8 cellular contexts compared by ENCODE assay signal in genomic region chr17:1628856-1629646, GRCh38. TPM values are rescaled to one million over a fixed set of nuclear protein-coding genes. Genes with fewer than 3 reads are reported as not detected.
DNase-seq lines count a peak whose midpoint lies in the region; ATAC-seq and TF ChIP-seq lines count a peak whose summit lies in the region.

No MANE protein-coding gene starts in this region.

- H3K36me3 ChIP-seq in ACC112 (ENCODE audit: insufficient read depth, low read length) = no peaks in the 10 kb centered on the region

- intact Hi-C loops in activated B cell treated with CpG ODN at 0.5 μM for 24 hours (cut with micrococcal nuclease) = loop anchor here (1.0 to 5.0 kb wide), 11 partner anchors 15 to 772 kb away; partner anchors contain the start of genes MNT, PITPNA, PRPF8 and RILP

- ATAC-seq in GM18870 (IDR thresholded peaks at IDR 0.05; ENCODE audit: unreplicated experiment) (peak; percentile 42), HG03135 (IDR thresholded peaks at IDR 0.05; ENCODE audit: unreplicated experiment) (peak; percentile 54), activated B cell treated with CpG ODN at 0.5 μM for 24 hours (ENCODE audit: low read depth) (peak; percentile 70)

- peaks cover 8% of the 10 kb centered on the region for H3K4me1 ChIP-seq in ACC112 (ENCODE audit: control insufficient read depth, insufficient read depth, low read length, unreplicated experiment)

- DNase-seq in NCI-H2227 treated with DMSO at 0.1 percent for 48 hours (lab: John Stamatoyannopoulos, UW) (peak; percentile 84), activated B cell treated with CpG ODN at 0.5 μM for 24 hours (peak; percentile 85), caudate nucleus (lab: John Stamatoyannopoulos, UW) (peak in 60 of 61 donors; percentile 34 to 97 (median 94)), inferior parietal cortex (ENCODE audit: extremely low spot score) (peak; percentile 94), smooth muscle cell of the brain vasculature (ENCODE audit: low read depth, low spot score) (peak; percentile 79)

- no peaks in the 10 kb centered on the region for H3K27me3 ChIP-seq in ACC112 (ENCODE audit: insufficient read depth, low read length)

- H3K36me3 Mint-ChIP-seq in activated B cell treated with CpG ODN at 0.5 μM for 24 hours (ENCODE audit: low read depth) = peaks cover 41% of the 10 kb centered on the region

- peak overlapping the region; percentile 92 for H3K4me3 ChIP-seq in ACC112 (ENCODE audit: low read depth, low read length)

- peak overlapping the region; percentile 99 for H3K4me3 Mint-ChIP-seq in activated B cell treated with CpG ODN at 0.5 μM for 24 hours

- CTCF ChIA-PET in activated B cell treated with CpG ODN at 0.5 μM for 24 hours (lab: Charles Lee) = interaction anchor here (0.9 to 6.4 kb wide), 13 partner anchors 11 to 267 kb away, joined by 3 to 124 read pairs (median 4); partner anchors contain the start of genes INPP5K, RILP and SCARF1

- POLR2A ChIA-PET in activated B cell treated with CpG ODN at 0.5 μM for 24 hours (lab: Charles Lee) = interaction anchor here (0.5 to 17.6 kb wide), 26 partner anchors 10 to 264 kb away, joined by 3 to 418 read pairs (median 8); partner anchors contain the start of genes CRK, INPP5K, MYO1C and PITPNA

- peak overlapping the region; percentile 99 for H2AFZ ChIP-seq in ACC112 (ENCODE audit: low read length, unreplicated experiment)

- peak overlapping the region; percentile 87; the same call in 1 of the 2 replicates for H3K27ac ChIP-seq in ACC112 (ENCODE audit: low read depth, low read length)
- peak overlapping the region; percentile 98 for H3K27ac ChIP-seq in caudate nucleus (ENCODE audit: low read depth, low read length)

- peak overlapping the region; percentile 98 for H3K27ac Mint-ChIP-seq in activated B cell treated with CpG ODN at 0.5 μM for 24 hours

- peaks cover 56% of the 10 kb centered on the region for H3K4me1 Mint-ChIP-seq in activated B cell treated with CpG ODN at 0.5 μM for 24 hours

- no peaks in the 10 kb centered on the region for H3K9me3 Mint-ChIP-seq in activated B cell treated with CpG ODN at 0.5 μM for 24 hours

- no peak for TF ChIP-seq CTCF in activated B cell treated with CpG ODN at 0.5 μM for 24 hours (IDR thresholded peaks at IDR 0.05)

- no peaks in the 10 kb centered on the region for H3K79me2 ChIP-seq in ACC112 (ENCODE audit: control insufficient read depth, insufficient read depth, low read length, unreplicated experiment)

- no peaks in the 10 kb centered on the region for H3K27me3 Mint-ChIP-seq in activated B cell treated with CpG ODN at 0.5 μM for 24 hours

RNA-seq across cellular contexts. Expression of gene SLC43A2, which starts 0.4 kb away (rescaled TPM):
- total RNA-seq in activated B cell treated with CpG ODN at 0.5 μM for 24 hours = 148 and 167 TPM in 2 replicates

RNA-seq across cellular contexts. Expression of gene SCARF1, which starts 16.5 kb away (rescaled TPM):
- 6.6 and 8.0 TPM in 2 replicates for total RNA-seq in activated B cell treated with CpG ODN at 0.5 μM for 24 hours

RNA-seq across cellular contexts. Expression of gene RILP, which starts 20.6 kb away (rescaled TPM):
- 9.7 and 9.8 TPM in 2 replicates for total RNA-seq in activated B cell treated with CpG ODN at 0.5 μM for 24 hours

RNA-seq across cellular contexts. Expression of gene PRPF8, which starts 55.6 kb away (rescaled TPM):
- 401 and 442 TPM in 2 replicates for total RNA-seq in activated B cell treated with CpG ODN at 0.5 μM for 24 hours

Comparison
In these comparisons a context has a peak if more than half of its experiments do, and no peak if none do; other contexts are left out.
1. Peak in every context shown above with its lines: DNase-seq, ATAC-seq, H3K4me3 ChIP-seq and H3K27ac ChIP-seq.